Comparison of ENCODE assay signal across 19 cellular contexts in the genomic region with DNA sequence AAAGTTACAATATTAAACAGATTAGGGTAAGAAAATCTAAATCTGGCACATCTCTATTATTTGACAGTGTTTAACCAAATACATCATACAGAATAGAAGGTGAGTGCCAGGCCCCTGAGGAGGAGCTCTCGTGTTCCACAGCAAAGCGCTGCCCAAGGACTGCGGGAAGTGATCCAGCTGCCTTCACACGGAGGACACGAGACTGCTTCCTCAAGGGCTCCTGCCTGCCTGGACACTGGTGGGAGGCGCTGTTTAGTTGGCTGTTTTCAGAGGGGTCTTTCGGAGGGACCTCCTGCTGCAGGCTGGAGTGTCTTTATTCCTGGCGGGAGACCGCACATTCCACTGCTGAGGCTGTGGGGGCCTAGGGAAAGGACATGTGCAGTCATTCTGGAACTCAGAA.
"Had no signal": no experiment of that assay in that cellular context is flagged by ENCODE, and none has a peak within 500 bp of the region (broad histone marks: within the 10 kb centered on the region; RNA-seq: fewer than 3 reads in every experiment).

No MANE protein-coding gene starts in this region.

- H3K27me3 ChIP-seq: right atrium auricular region, transverse colon, vagina had no signal

- DNase-seq: activated B cell treated with CpG ODN at 0.5 μM for 24 hours; activated CD4-positive, alpha-beta memory T cell treated with anti-CD3 and anti-CD28 coated beads for 36 hours; activated CD4-positive, alpha-beta T cell treated with anti-CD3 and anti-CD28 coated beads for 4 hours; activated gamma-delta T cell treated with Interleukin-2 at 50 U/mL for 16 hours; activated T-cell treated with anti-CD3 and anti-CD28 coated beads for 4 hours; effector memory CD4-positive, alpha-beta T cell; foreskin melanocyte; left ventricle myocardium inferior; mesenchymal stem cell; natural killer cell; stimulated activated CD4-positive, alpha-beta T cell treated with anti-CD3 and anti-CD28 coated beads, Interleukin-15, amount 100 ng/mL, for 24 hours; stimulated activated CD4-positive, alpha-beta T cell treated with anti-CD3 and anti-CD28 coated beads, Interleukin-2, amount 100 ng/mL, for 48 hours; T-helper 1 cell; T-helper 9 cell; transverse colon had no signal

- ATAC-seq: natural killer cell had no signal

- H3K9me3 ChIP-seq: left ventricle myocardium inferior, right atrium auricular region, transverse colon, vagina had no signal

- H3K4me3 ChIP-seq: left ventricle myocardium inferior, right atrium auricular region, skin epidermis, transverse colon, vagina had no signal

- H3K4me1 ChIP-seq: left ventricle myocardium inferior, right atrium auricular region, transverse colon, vagina had no signal

- H3K27ac ChIP-seq: epithelial cell of prostate, left ventricle myocardium inferior, right atrium auricular region, skin epidermis, transverse colon, vagina had no signal
